11 cellular contexts compared by ENCODE assay signal in genomic region chr12:97556201-97556824, GRCh38.
A peak's percentile ranks its signal among the peaks of the same experiment; 100 is the strongest.
DNase-seq lines count a peak whose midpoint lies in the region; ATAC-seq, FAIRE-seq and TF ChIP-seq lines count a peak whose summit lies in the region.
"Had no signal": no experiment of that assay in that cellular context is flagged by ENCODE, and none has a peak within 500 bp of the region (broad histone marks: within the 10 kb centered on the region; RNA-seq: fewer than 3 reads in every experiment).

No MANE protein-coding gene starts in this region.

- H3K4me3 ChIP-seq in Caco-2 (ENCODE audit: low read depth, low read length) (no peak overlapping the region), bronchial epithelial cell (ENCODE audit: low read depth, low read length) (no peak overlapping the region), lung (no peak overlapping the region)

- peak overlapping the region in 1 of 2 donors; percentile 68 for H3K27ac ChIP-seq in lung (ENCODE audit: low read depth in 1 of 2, low read length in 1 of 2)

- peaks cover 42% of the 10 kb centered on the region for H3K4me1 Mint-ChIP-seq in Caco-2 (ENCODE audit: low read depth, unreplicated experiment)
- no peaks in the 10 kb centered on the region for H3K4me1 Mint-ChIP-seq in activated CD8-positive, alpha-beta T cell treated with anti-CD3 and anti-CD28 coated beads for 36 hours (ENCODE audit: low read depth)
- H3K4me1 Mint-ChIP-seq: activated CD4-positive, alpha-beta memory T cell treated with anti-CD3 and anti-CD28 coated beads, Interleukin-2, amount 10 ng/mL, durations not matched to agents 7 days and 5 days had no signal

- H3K36me3 Mint-ChIP-seq in Caco-2 (ENCODE audit: insufficient read depth, unreplicated experiment), result no peaks in the 10 kb centered on the region
- no peaks in the 10 kb centered on the region for H3K36me3 Mint-ChIP-seq in activated CD8-positive, alpha-beta T cell treated with anti-CD3 and anti-CD28 coated beads for 36 hours (ENCODE audit: low read depth)

- intact Hi-C loops in Caco-2 (cut with micrococcal nuclease; ENCODE audit: unreplicated experiment), result no loop called here
- intact Hi-C loops in activated CD8-positive, alpha-beta T cell treated with anti-CD3 and anti-CD28 coated beads for 36 hours (cut with micrococcal nuclease), result no loop called here

- WGBS in lung, 2 donors, result 40 to 43% methylated on average over 7 of the region's 7 CpGs

- CTCF ChIA-PET in Caco-2 (lab: Charles Lee), result no interaction called here
- CTCF ChIA-PET in activated CD8-positive, alpha-beta T cell treated with anti-CD3 and anti-CD28 coated beads for 36 hours (lab: Charles Lee), result no interaction called here

- peak; percentile 60 for ATAC-seq in lung (ENCODE audit: insufficient read depth, low FRiP score)
- ATAC-seq in GM18498 (IDR thresholded peaks at IDR 0.05; ENCODE audit: unreplicated experiment), result no peak
- no peak for ATAC-seq in HG02571 (IDR thresholded peaks at IDR 0.05; ENCODE audit: unreplicated experiment)
- no peak for ATAC-seq in HG03378 (IDR thresholded peaks at IDR 0.05; ENCODE audit: unreplicated experiment)
- no peak for ATAC-seq in activated CD8-positive, alpha-beta T cell treated with anti-CD3 and anti-CD28 coated beads for 36 hours

- no peaks in the 10 kb centered on the region for H3K9me3 ChIP-seq in Caco-2
- no peaks in the 10 kb centered on the region for H3K9me3 ChIP-seq in lung (ENCODE audit: control insufficient read depth in 2 of 2, insufficient read depth in 1 of 2, low read length in 1 of 2)

- H3K27ac Mint-ChIP-seq in Caco-2 (ENCODE audit: unreplicated experiment), result no peak overlapping the region
- H3K27ac Mint-ChIP-seq in activated CD8-positive, alpha-beta T cell treated with anti-CD3 and anti-CD28 coated beads for 36 hours, result no peak overlapping the region
- H3K27ac Mint-ChIP-seq: activated CD4-positive, alpha-beta memory T cell treated with anti-CD3 and anti-CD28 coated beads, Interleukin-2, amount 10 ng/mL, durations not matched to agents 7 days and 5 days had no signal

- H3K9me3 Mint-ChIP-seq in Caco-2 (ENCODE audit: unreplicated experiment), result no peaks in the 10 kb centered on the region
- H3K9me3 Mint-ChIP-seq in activated CD8-positive, alpha-beta T cell treated with anti-CD3 and anti-CD28 coated beads for 36 hours, result no peaks in the 10 kb centered on the region
- H3K9me3 Mint-ChIP-seq: activated CD4-positive, alpha-beta memory T cell treated with anti-CD3 and anti-CD28 coated beads, Interleukin-2, amount 10 ng/mL, durations not matched to agents 7 days and 5 days had no signal

- BruUV-seq in Caco-2 (replicated peaks; lab: Mats Ljungman, UMichigan), result no TSS peak

- no peaks in the 10 kb centered on the region for H3K27me3 Mint-ChIP-seq in Caco-2 (ENCODE audit: insufficient read depth, unreplicated experiment)
- no peaks in the 10 kb centered on the region for H3K27me3 Mint-ChIP-seq in activated CD8-positive, alpha-beta T cell treated with anti-CD3 and anti-CD28 coated beads for 36 hours
- H3K27me3 Mint-ChIP-seq: activated CD4-positive, alpha-beta memory T cell treated with anti-CD3 and anti-CD28 coated beads, Interleukin-2, amount 10 ng/mL, durations not matched to agents 7 days and 5 days had no signal

- POLR2A ChIA-PET in Caco-2 (lab: Charles Lee), result no interaction called here
- POLR2A ChIA-PET in activated CD8-positive, alpha-beta T cell treated with anti-CD3 and anti-CD28 coated beads for 36 hours (lab: Charles Lee), result no interaction called here

- no peak overlapping the region for H3K4me3 Mint-ChIP-seq in Caco-2 (ENCODE audit: unreplicated experiment)
- no peak overlapping the region for H3K4me3 Mint-ChIP-seq in activated CD8-positive, alpha-beta T cell treated with anti-CD3 and anti-CD28 coated beads for 36 hours
- H3K4me3 Mint-ChIP-seq: activated CD4-positive, alpha-beta memory T cell treated with anti-CD3 and anti-CD28 coated beads, Interleukin-2, amount 10 ng/mL, durations not matched to agents 7 days and 5 days had no signal

- DNase-seq in Caco-2 (peak; percentile 20 to 39), NCI-H1092 (lab: John Stamatoyannopoulos, UW) (peak; percentile 22), bronchial epithelial cell (ENCODE audit: low read depth) (peak; percentile 23), lung (ENCODE audit: low spot score) (peak; percentile 60)
- DNase-seq in activated CD8-positive, alpha-beta T cell treated with anti-CD3 and anti-CD28 coated beads for 36 hours, result no peak
- DNase-seq: activated CD4-positive, alpha-beta memory T cell treated with anti-CD3 and anti-CD28 coated beads, Interleukin-2, amount 10 ng/mL, durations not matched to agents 7 days and 5 days; NK-92 treated with Interleukin-12 subunit alpha and Interleukin-12 subunit beta, amount 100 ng/mL, for 24 hours; stimulated activated CD4-positive, alpha-beta T cell treated with anti-CD3 and anti-CD28 coated beads, Interleukin-4, amount 100 ng/mL, for 24 hours had no signal

- H3K4me1 ChIP-seq in Caco-2 (peaks cover 35% of the 10 kb centered on the region), lung (ENCODE audit: control insufficient read depth in 2 of 2, insufficient read depth in 2 of 2, low read length in 2 of 2) (peaks cover 0 to 3% of the 10 kb centered on the region in 2 donors)

- no peak for FAIRE-seq in bronchial epithelial cell (lab: Jason Lieb, UNC)

- H3K36me3 ChIP-seq in Caco-2 (ENCODE audit: control insufficient read depth, insufficient read depth, low read length) (no peaks in the 10 kb centered on the region), bronchial epithelial cell (ENCODE audit: control insufficient read depth, insufficient read depth, low read length) (no peaks in the 10 kb centered on the region), lung (ENCODE audit: control insufficient read depth in 2 of 2, insufficient read depth in 2 of 2, low read length in 2 of 2) (no peaks in the 10 kb centered on the region)

- TF ChIP-seq CTCF in Caco-2 (IDR thresholded peaks at IDR 0.05; ENCODE audit: insufficient read depth in 1 of 2, low read depth in 1 of 2, low read length in 1 of 2, severe bottlenecking in 1 of 2, unreplicated experiment in 1 of 2), result no peak
- no peak for TF ChIP-seq CTCF in bronchial epithelial cell (IDR thresholded peaks at IDR 0.05; ENCODE audit: insufficient read depth, low read length, severe bottlenecking)
- TF ChIP-seq CTCF in lung (IDR thresholded peaks at IDR 0.05; ENCODE audit: control extremely low read depth, extremely low read depth), result no peak
- TF ChIP-seq CTCF in activated CD8-positive, alpha-beta T cell treated with anti-CD3 and anti-CD28 coated beads for 36 hours (IDR thresholded peaks at IDR 0.05), result no peak

- H3K27me3 ChIP-seq in Caco-2 (replicated peaks; ENCODE audit: control insufficient read depth, insufficient read depth, low read length) (no peaks in the 10 kb centered on the region), bronchial epithelial cell (ENCODE audit: control insufficient read depth, insufficient read depth, low read length) (no peaks in the 10 kb centered on the region), lung (ENCODE audit: control insufficient read depth, insufficient read depth) (no peaks in the 10 kb centered on the region)
